ENCODE assay signal across 6 cellular contexts in the genomic region with DNA sequence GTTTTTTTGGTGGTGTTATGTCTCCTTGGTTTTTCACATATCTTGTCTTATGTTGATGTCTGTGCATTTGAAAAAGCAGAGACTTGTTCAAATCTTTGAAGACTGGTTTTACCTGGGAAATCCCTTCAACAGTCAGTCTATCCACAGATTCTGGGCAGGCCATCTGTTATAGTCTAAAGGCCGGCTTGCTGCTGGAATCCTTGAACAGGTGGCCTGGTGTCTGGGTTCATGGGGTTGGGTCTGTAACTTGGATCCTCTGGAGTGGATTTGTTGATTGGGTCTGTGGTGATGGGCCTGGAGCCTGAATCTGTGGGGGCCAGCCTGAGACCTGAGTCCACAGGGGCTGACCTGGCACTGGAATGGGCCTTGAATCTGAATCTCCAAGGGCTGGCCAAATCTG. TPM values are rescaled to one million over a fixed set of nuclear protein-coding genes. Genes with fewer than 3 reads are reported as not detected.
"Had no signal": no experiment of that assay in that cellular context is flagged by ENCODE, and none has a peak within 500 bp of the region (broad histone marks: within the 10 kb centered on the region; RNA-seq: fewer than 3 reads in every experiment).

No MANE protein-coding gene starts in this region.

- DNase-seq: H9, HCEC 1CT, IMR-90 had no signal

- H3K4me3 ChIP-seq: GM23338 had no signal

RNA-seq across cellular contexts. Expression of gene LORICRIN, which starts 12.2 kb away (rescaled TPM):
- total RNA-seq: GM23338, H1, H9, HT-29, IMR-90 had no signal

RNA-seq across cellular contexts. Expression of gene PGLYRP3, which starts 41.0 kb away (rescaled TPM):
- total RNA-seq: GM23338, H1, H9, HT-29, IMR-90 had no signal

RNA-seq across cellular contexts. Expression of gene PRR9, which starts 54.3 kb away (rescaled TPM):
- total RNA-seq: GM23338, H1, H9, HT-29, IMR-90 had no signal
